9 cellular contexts compared by ENCODE assay signal in genomic region chrX:115147220-115147619, GRCh38. TPM values are rescaled to one million over a fixed set of nuclear protein-coding genes. Genes with fewer than 3 reads are reported as not detected.
DNase-seq lines count a peak whose midpoint lies in the region; ATAC-seq and TF ChIP-seq lines count a peak whose summit lies in the region.
"Had no signal": no experiment of that assay in that cellular context is flagged by ENCODE, and none has a peak within 500 bp of the region (broad histone marks: within the 10 kb centered on the region; RNA-seq: fewer than 3 reads in every experiment).

No MANE protein-coding gene starts in this region.

- intact Hi-C loops in ascending aorta (cut with DNase I), result loop anchor here (5.0 to 10.0 kb wide), 2 partner anchors 182 to 535 kb away; no protein-coding TSS in a partner anchor
- intact Hi-C loops in right lobe of liver (cut with DNase I), result no loop called here

- H3K27ac ChIP-seq in ascending aorta (no peak overlapping the region), right lobe of liver (no peak overlapping the region)

- TF ChIP-seq CTCF in BE2C (IDR thresholded peaks at IDR 0.05; ENCODE audit: low read depth, low read length) (peak; percentile 38; the same call in 1 of the 2 replicates), ascending aorta (IDR thresholded peaks at IDR 0.05) (peak; percentile 6 to 54 (median 53)), right lobe of liver (IDR thresholded peaks at IDR 0.05) (peak; percentile 46 to 70 (median 61))

- no peaks in the 10 kb centered on the region for H3K27me3 ChIP-seq in BE2C
- no peaks in the 10 kb centered on the region for H3K27me3 ChIP-seq in ascending aorta
- H3K27me3 ChIP-seq in right lobe of liver, result no peaks in the 10 kb centered on the region

- H3K9me3 Mint-ChIP-seq in stimulated activated naive CD8-positive, alpha-beta T cell treated with anti-CD3 and anti-CD28 coated beads, Interleukin-15, amount 100 ng/mL, for 72 hours, result peaks cover 0 to 4% of the 10 kb centered on the region in 2 donors

- no peaks in the 10 kb centered on the region for H3K4me1 Mint-ChIP-seq in stimulated activated naive CD8-positive, alpha-beta T cell treated with anti-CD3 and anti-CD28 coated beads, Interleukin-15, amount 100 ng/mL, for 72 hours

- H3K4me3 ChIP-seq in BE2C (ENCODE audit: low read depth, low read length) (no peak overlapping the region), ascending aorta (no peak overlapping the region), right lobe of liver (no peak overlapping the region)

- H3K4me1 ChIP-seq in BE2C (no peaks in the 10 kb centered on the region), ascending aorta (no peaks in the 10 kb centered on the region), right lobe of liver (no peaks in the 10 kb centered on the region)

- TF ChIP-seq POLR2A in right lobe of liver (IDR thresholded peaks at IDR 0.05), result no peak

- no peak overlapping the region for H3K27ac Mint-ChIP-seq in stimulated activated naive CD8-positive, alpha-beta T cell treated with anti-CD3 and anti-CD28 coated beads, Interleukin-15, amount 100 ng/mL, for 72 hours

- ATAC-seq in right lobe of liver (peak in 3 of 4 donors; percentile 33 to 46 (median 44)), HG03469 (IDR thresholded peaks at IDR 0.05; ENCODE audit: unreplicated experiment) (no peak)
- ATAC-seq in stimulated activated naive CD8-positive, alpha-beta T cell treated with anti-CD3 and anti-CD28 coated beads, Interleukin-15, amount 100 ng/mL, for 72 hours, result no peak

- 58% methylated on average over 1 of the region's 1 CpG for WGBS in right lobe of liver (ENCODE audit: insufficient coverage, low coverage, low lambda C conversion rate, missing lambda C conversion rate)

- H3K4me3 Mint-ChIP-seq in stimulated activated naive CD8-positive, alpha-beta T cell treated with anti-CD3 and anti-CD28 coated beads, Interleukin-15, amount 100 ng/mL, for 72 hours, result no peak overlapping the region

- DNase-seq in BE2C (no peak), HPDE6-E6E7 (ENCODE audit: extremely low spot score) (peak; percentile 4), ascending aorta (ENCODE audit: low spot score in 2 of 2) (no peak), right lobe of liver (no peak), mucosa of gallbladder (ENCODE audit: low spot score) (no peak), NCI-H146 (lab: John Stamatoyannopoulos, UW) (no peak)
- no peak for DNase-seq in stimulated activated naive CD8-positive, alpha-beta T cell treated with anti-CD3 and anti-CD28 coated beads, Interleukin-15, amount 100 ng/mL, for 72 hours
- DNase-seq: cerebellar nuclear complex had no signal

- H3K27me3 Mint-ChIP-seq in stimulated activated naive CD8-positive, alpha-beta T cell treated with anti-CD3 and anti-CD28 coated beads, Interleukin-15, amount 100 ng/mL, for 72 hours, result no peaks in the 10 kb centered on the region

- H3K36me3 ChIP-seq in BE2C, result no peaks in the 10 kb centered on the region
- H3K36me3 ChIP-seq in ascending aorta, result no peaks in the 10 kb centered on the region
- no peaks in the 10 kb centered on the region for H3K36me3 ChIP-seq in right lobe of liver

- H3K9me3 ChIP-seq in BE2C (no peaks in the 10 kb centered on the region), ascending aorta (no peaks in the 10 kb centered on the region), right lobe of liver (no peaks in the 10 kb centered on the region)

RNA-seq across cellular contexts. Expression of gene RBMXL3, which starts 42.0 kb away (rescaled TPM):
- polyA plus RNA-seq in BE2C (2012; ENCODE audit: insufficient read depth, insufficient read length, low read depth), result not detected
- total RNA-seq in ascending aorta (not detected), right lobe of liver (not detected), mucosa of gallbladder (not detected)

Comparison
In these comparisons a context has a peak if more than half of its experiments do, and no peak if none do; other contexts are left out.
1. ATAC-seq: peak in right lobe of liver (3 of 4); none in HG03469 (single experiment) and stimulated activated naive CD8-positive, alpha-beta T cell treated with anti-CD3 and anti-CD28 coated beads, Interleukin-15, amount 100 ng/mL, for 72 hours (single experiment).
2. Peak in every context shown above with its lines, with median percentiles within 50 percentile points of each other: CTCF ChIP-seq.